In genomic region chr18:26056291-26056690, GRCh38 we compare ENCODE assay signal across 21 cellular contexts. TPM values are rescaled to one million over a fixed set of nuclear protein-coding genes. Genes with fewer than 3 reads are reported as not detected.
DNase-seq lines count a peak whose midpoint lies in the region; ATAC-seq and TF ChIP-seq lines count a peak whose summit lies in the region.
"Had no signal": no experiment of that assay in that cellular context is flagged by ENCODE, and none has a peak within 500 bp of the region (broad histone marks: within the 10 kb centered on the region; RNA-seq: fewer than 3 reads in every experiment).

No MANE protein-coding gene starts in this region.

- H3K27me3 ChIP-seq in smooth muscle cell (ENCODE audit: low read depth), result no peaks in the 10 kb centered on the region

- peak overlapping the region; percentile 67 for H3K4me2 ChIP-seq in smooth muscle cell
- H3K4me2 ChIP-seq: GM23338 had no signal

- H4K20me1 ChIP-seq in smooth muscle cell (ENCODE audit: low read depth), result peaks cover 49% of the 10 kb centered on the region

- H3K4me3 Mint-ChIP-seq in chondrocyte (ENCODE audit: unreplicated experiment), result no peak overlapping the region
- H3K4me3 Mint-ChIP-seq: activated naive CD4-positive, alpha-beta T cell treated with anti-CD3 and anti-CD28 coated beads, Interleukin-2, amount 10 ng/mL, durations not matched to agents 7 days and 5 days; GM23338; IgD-negative memory B cell; neural crest cell had no signal

- peaks cover 15% of the 10 kb centered on the region for H3K4me1 ChIP-seq in smooth muscle cell (ENCODE audit: low read depth)

- DNase-seq in Right ventricle myocardium superior, result no peak
- DNase-seq in left cardiac atrium, result no peak
- DNase-seq in amniotic epithelial cell (ENCODE audit: low read depth), result peak; percentile 64
- peak; percentile 43 for DNase-seq in fibroblast of the aortic adventitia (ENCODE audit: low read depth)
- no peak for DNase-seq in smooth muscle cell (lab: John Stamatoyannopoulos, UW; ENCODE audit: unreplicated experiment)
- no peak for DNase-seq in NCI-H2196 treated with DMSO at 0.1 percent for 48 hours (lab: John Stamatoyannopoulos, UW; ENCODE audit: unreplicated experiment)
- no peak for DNase-seq in chondrocyte (ENCODE audit: low spot score)
- DNase-seq: activated CD8-positive, alpha-beta memory T cell treated with anti-CD3 and anti-CD28 coated beads for 24 hours; activated naive CD4-positive, alpha-beta T cell treated with anti-CD3 and anti-CD28 coated beads, Interleukin-2, amount 10 ng/mL, durations not matched to agents 7 days and 5 days; activated T-cell treated with anti-CD3 and anti-CD28 coated beads, Interleukin-2, amount 50 U/mL, for 48 hours; C1 segment of cervical spinal cord; cortex of kidney; left colon; MM.1S; NCI-H2171; NCI-H69; stimulated activated CD4-positive, alpha-beta T cell treated with anti-CD3 and anti-CD28 coated beads, Interleukin-4, amount 100 ng/mL, for 4 hours had no signal

- no peak overlapping the region for H2AFZ ChIP-seq in smooth muscle cell (ENCODE audit: low read depth)
- H2AFZ ChIP-seq: GM23338 had no signal

- no peaks in the 10 kb centered on the region for H3K9me3 ChIP-seq in smooth muscle cell (replicated peaks; ENCODE audit: low read depth)

- TF ChIP-seq POLR2A in GM18505 (IDR thresholded peaks at IDR 0.05; ENCODE audit: borderline replicate concordance, extremely low read depth, insufficient read depth, insufficient read length), result no peak

- peak overlapping the region; percentile 93 for H3K27ac ChIP-seq in smooth muscle cell (ENCODE audit: low read depth)

- ATAC-seq in Right ventricle myocardium superior (ENCODE audit: poor library complexity) (peak; percentile 40), left cardiac atrium (no peak), GM18505 (IDR thresholded peaks at IDR 0.05; ENCODE audit: unreplicated experiment) (no peak)
- ATAC-seq: GM23338, left colon had no signal

- peaks cover 12% of the 10 kb centered on the region for H3F3A ChIP-seq in smooth muscle cell (ENCODE audit: low read depth)

- TF ChIP-seq CTCF in fibroblast of the aortic adventitia (IDR thresholded peaks at IDR 0.05; ENCODE audit: insufficient read depth, low read length), result no peak
- no peak for TF ChIP-seq CTCF in smooth muscle cell (IDR thresholded peaks at IDR 0.05; ENCODE audit: borderline replicate concordance, insufficient read depth, poor library complexity, severe bottlenecking)
- no peak for TF ChIP-seq CTCF in chondrocyte (IDR thresholded peaks at IDR 0.05)

- H3K4me1 Mint-ChIP-seq in chondrocyte (ENCODE audit: low read depth), result peaks cover 19% of the 10 kb centered on the region
- H3K4me1 Mint-ChIP-seq: activated naive CD4-positive, alpha-beta T cell treated with anti-CD3 and anti-CD28 coated beads, Interleukin-2, amount 10 ng/mL, durations not matched to agents 7 days and 5 days had no signal

- WGBS in smooth muscle cell (ENCODE audit: low lambda C conversion rate), result 95% methylated on average over 1 of the region's 1 CpG

- H3K27me3 Mint-ChIP-seq in chondrocyte (ENCODE audit: low read depth), result no peaks in the 10 kb centered on the region
- H3K27me3 Mint-ChIP-seq: activated naive CD4-positive, alpha-beta T cell treated with anti-CD3 and anti-CD28 coated beads, Interleukin-2, amount 10 ng/mL, durations not matched to agents 7 days and 5 days; IgD-negative memory B cell had no signal

- H3K4me3 ChIP-seq in fibroblast of the aortic adventitia (ENCODE audit: low read depth, low read length) (no peak overlapping the region), smooth muscle cell (no peak overlapping the region)
- H3K4me3 ChIP-seq: GM23338 had no signal

- intact Hi-C loops in Right ventricle myocardium superior (cut with DNase I) (no loop called here), left cardiac atrium (cut with DNase I) (no loop called here)

- peaks cover 17% of the 10 kb centered on the region for H3K36me3 ChIP-seq in smooth muscle cell (ENCODE audit: low read depth)

- H3K27ac Mint-ChIP-seq in chondrocyte (ENCODE audit: unreplicated experiment), result no peak overlapping the region
- H3K27ac Mint-ChIP-seq: activated naive CD4-positive, alpha-beta T cell treated with anti-CD3 and anti-CD28 coated beads, Interleukin-2, amount 10 ng/mL, durations not matched to agents 7 days and 5 days; GM23338; IgD-negative memory B cell had no signal

- peaks cover 22% of the 10 kb centered on the region for H3K36me3 Mint-ChIP-seq in chondrocyte (ENCODE audit: low read depth)

- no peaks in the 10 kb centered on the region for H3K9me3 Mint-ChIP-seq in chondrocyte (ENCODE audit: low read depth)
- H3K9me3 Mint-ChIP-seq: activated naive CD4-positive, alpha-beta T cell treated with anti-CD3 and anti-CD28 coated beads, Interleukin-2, amount 10 ng/mL, durations not matched to agents 7 days and 5 days; GM23338; neural crest cell had no signal

- H3K9ac ChIP-seq in smooth muscle cell (ENCODE audit: low read depth), result no peak overlapping the region

- peaks cover 72% of the 10 kb centered on the region for H3K79me2 ChIP-seq in smooth muscle cell (ENCODE audit: low read depth)

RNA-seq across cellular contexts. Expression of gene SS18, which starts 34.1 kb away (rescaled TPM):
- 23.5 TPM for total RNA-seq in Right ventricle myocardium superior
- 10 to 100 TPM; 31.6 to 46.9 TPM for total RNA-seq in left cardiac atrium
- 22.2 and 103 TPM in 2 replicates for total RNA-seq in fibroblast of the aortic adventitia (ENCODE audit: low replicate concordance)
- 180 and 194 TPM in 2 replicates for total RNA-seq in smooth muscle cell
- 84.6 and 109 TPM in 2 replicates for polyA plus RNA-seq in smooth muscle cell
- total RNA-seq in chondrocyte, result 86.7 to 102 TPM (median 92.2 TPM) in 3 replicates

Comparison
In these comparisons a context has a peak if more than half of its experiments do, and no peak if none do; other contexts are left out.
1. DNase-seq: peak in amniotic epithelial cell (single experiment) and fibroblast of the aortic adventitia (single experiment); none in Right ventricle myocardium superior (single experiment), left cardiac atrium (single experiment), smooth muscle cell (single experiment), NCI-H2196 treated with DMSO at 0.1 percent for 48 hours (single experiment) and chondrocyte (single experiment).